In the genomic region with DNA sequence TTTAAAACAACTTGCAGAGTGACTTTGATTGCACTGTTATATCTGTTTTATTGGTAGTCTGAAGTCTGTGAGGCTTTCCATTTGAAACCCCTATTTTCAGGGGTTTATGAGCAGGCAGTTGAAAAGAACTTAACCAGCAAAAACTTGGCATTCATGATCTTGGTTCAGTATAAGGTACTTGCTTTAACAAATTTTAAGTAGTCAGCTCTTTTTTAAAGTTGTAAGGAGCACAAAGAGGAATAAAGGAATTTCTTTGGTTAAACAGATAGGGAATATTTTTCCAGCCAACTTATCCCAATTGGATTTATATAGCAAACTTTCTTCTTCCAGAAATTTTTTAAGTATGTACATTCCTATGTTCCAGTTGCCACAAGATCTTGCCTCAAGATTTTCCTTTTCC, we compare ENCODE assay signal across 29 cellular contexts.
"Had no signal": no experiment of that assay in that cellular context is flagged by ENCODE, and none has a peak within 500 bp of the region (broad histone marks: within the 10 kb centered on the region; RNA-seq: fewer than 3 reads in every experiment).

No MANE protein-coding gene starts in this region.

- H3K9me3 ChIP-seq: colonic mucosa, MG63, SJSA1 had no signal

- H3K27ac Mint-ChIP-seq: activated CD4-positive, alpha-beta memory T cell treated with anti-CD3 and anti-CD28 coated beads for 36 hours; activated CD4-positive, alpha-beta T cell treated with anti-CD3 and anti-CD28 coated beads, Interleukin-2, amount 10 ng/mL, durations not matched to agents 7 days and 5 days; activated naive CD4-positive, alpha-beta T cell treated with anti-CD3 and anti-CD28 coated beads, Interleukin-2, amount 50 U/mL, for 72 hours; T-cell had no signal

- H3K4me1 Mint-ChIP-seq: activated CD4-positive, alpha-beta T cell treated with anti-CD3 and anti-CD28 coated beads, Interleukin-2, amount 10 ng/mL, durations not matched to agents 7 days and 5 days; T-cell had no signal

- H3K27me3 Mint-ChIP-seq: activated CD4-positive, alpha-beta memory T cell treated with anti-CD3 and anti-CD28 coated beads for 36 hours; activated CD4-positive, alpha-beta T cell treated with anti-CD3 and anti-CD28 coated beads, Interleukin-2, amount 10 ng/mL, durations not matched to agents 7 days and 5 days had no signal

- H3K27ac ChIP-seq: brain microvascular endothelial cell, colonic mucosa, SJSA1 had no signal

- H3K4me3 Mint-ChIP-seq: activated CD4-positive, alpha-beta memory T cell treated with anti-CD3 and anti-CD28 coated beads for 36 hours; activated CD4-positive, alpha-beta T cell treated with anti-CD3 and anti-CD28 coated beads, Interleukin-2, amount 10 ng/mL, durations not matched to agents 7 days and 5 days; activated T-cell treated with anti-CD3 and anti-CD28 coated beads, Interleukin-2, amount 50 U/mL, for 4 hours; T-cell had no signal

- H3K9me3 Mint-ChIP-seq: activated CD4-positive, alpha-beta memory T cell treated with anti-CD3 and anti-CD28 coated beads for 36 hours; activated CD4-positive, alpha-beta T cell treated with anti-CD3 and anti-CD28 coated beads, Interleukin-2, amount 10 ng/mL, durations not matched to agents 7 days and 5 days; activated T-cell treated with anti-CD3 and anti-CD28 coated beads, Interleukin-2, amount 50 U/mL, for 4 hours had no signal

- H3K36me3 Mint-ChIP-seq: activated CD4-positive, alpha-beta memory T cell treated with anti-CD3 and anti-CD28 coated beads for 36 hours; activated naive CD4-positive, alpha-beta T cell treated with anti-CD3 and anti-CD28 coated beads, Interleukin-2, amount 50 U/mL, for 72 hours; T-cell had no signal

- H3K4me1 ChIP-seq: colonic mucosa had no signal

- H3K27me3 ChIP-seq: brain microvascular endothelial cell, colonic mucosa, MG63, SJSA1 had no signal

- H3K36me3 ChIP-seq: brain microvascular endothelial cell, colonic mucosa, MG63, SJSA1 had no signal

- DNase-seq: activated CD4-positive, alpha-beta memory T cell treated with anti-CD3 and anti-CD28 coated beads for 36 hours; activated CD4-positive, alpha-beta T cell treated with anti-CD3 and anti-CD28 coated beads, Interleukin-2, amount 10 ng/mL, durations not matched to agents 7 days and 5 days; activated CD4-positive, CD25-positive, alpha-beta regulatory T cell; activated CD8-positive, alpha-beta memory T cell treated with anti-CD3 and anti-CD28 coated beads for 24 hours; activated effector memory CD4-positive, alpha-beta T cell treated with anti-CD3 and anti-CD28 coated beads, Interleukin-2, amount 50 U/mL, for 16 hours; activated naive CD4-positive, alpha-beta T cell treated with Interleukin-2 at 50 U/mL for 16 hours; activated T-cell treated with anti-CD3 and anti-CD28 coated beads, Interleukin-2, amount 50 U/mL, for 4 hours; amygdala; brain microvascular endothelial cell; cerebellar nuclear complex; colonic mucosa; MG63; MV-4-11; NCI-H1092 treated with DMSO at 0.1 percent for 48 hours; NCI-H1417 treated with DMSO at 0.1 percent for 48 hours; NCI-H1694; NCI-H2029; NCI-H2107; NCI-H2171 treated with DMSO at 0.1 percent for 48 hours; NCI-H526; NK-92 treated with Interleukin-12 subunit alpha and Interleukin-12 subunit beta, amount 100 ng/mL, for 24 hours; OCI-M1; Right ventricle myocardium superior; RPMI8226; T-cell; T-helper 2 cell; T1000 had no signal

- H3K4me3 ChIP-seq: colonic mucosa, MG63, SJSA1 had no signal
